Comparison of ENCODE assay signal across 29 cellular contexts in genomic region chr13:97905517-97905916, GRCh38.
"Had no signal": no experiment of that assay in that cellular context is flagged by ENCODE, and none has a peak within 500 bp of the region (broad histone marks: within the 10 kb centered on the region; RNA-seq: fewer than 3 reads in every experiment).

No MANE protein-coding gene starts in this region.

- ATAC-seq: activated T-helper 17 cell treated with anti-CD3 and anti-CD28 coated beads, Interleukin-2, amount 50 U/mL, for 72 hours; Panc1; Right ventricle myocardium inferior; T-cell had no signal

- H3K36me3 Mint-ChIP-seq: activated CD4-positive, alpha-beta memory T cell treated with anti-CD3 and anti-CD28 coated beads for 36 hours; activated naive CD8-positive, alpha-beta T cell; brain; T-cell had no signal

- H3K27me3 ChIP-seq: ascending aorta, MG63 had no signal

- DNase-seq: activated CD4-positive, alpha-beta memory T cell treated with anti-CD3 and anti-CD28 coated beads for 36 hours; activated CD4-positive, alpha-beta T cell treated with anti-CD3 and anti-CD28 coated beads, Interleukin-2, amount 10 ng/mL, durations not matched to agents 7 days and 5 days; activated CD4-positive, CD25-positive, alpha-beta regulatory T cell; activated gamma-delta T cell; activated naive CD4-positive, alpha-beta T cell treated with anti-CD3 and anti-CD28 coated beads for 36 hours; activated T-cell treated with anti-CD3 and anti-CD28 coated beads for 4 hours; activated T-cell treated with anti-CD3 and anti-CD28 coated beads, Interleukin-2, amount 50 U/mL, for 48 hours; MG63; NCI-H1105; NCI-H1436; NCI-H1694 treated with DMSO at 0.1 percent for 48 hours; NCI-H2029 treated with DMSO at 0.1 percent for 48 hours; NCI-H345; NCI-H510A; NCI-H526 treated with DMSO at 0.1 percent for 48 hours; NK-92 treated with Interleukin-12 subunit alpha and Interleukin-12 subunit beta, amount 100 ng/mL, for 24 hours; OCI-M1; RPMI8226; T-cell; T-helper 2 cell; T1000 had no signal

- H3K4me3 Mint-ChIP-seq: activated CD4-positive, alpha-beta memory T cell treated with anti-CD3 and anti-CD28 coated beads for 36 hours; activated CD4-positive, alpha-beta T cell treated with anti-CD3 and anti-CD28 coated beads, Interleukin-2, amount 10 ng/mL, durations not matched to agents 7 days and 5 days; activated naive CD4-positive, alpha-beta T cell treated with anti-CD3 and anti-CD28 coated beads for 36 hours; activated naive CD8-positive, alpha-beta T cell; activated T-helper 17 cell treated with anti-CD3 and anti-CD28 coated beads, Interleukin-2, amount 50 U/mL, for 72 hours; brain; central memory CD8-positive, alpha-beta T cell; T-cell had no signal

- H3K27ac ChIP-seq: ascending aorta, SK-N-MC had no signal

- H3K4me1 Mint-ChIP-seq: activated CD4-positive, alpha-beta T cell treated with anti-CD3 and anti-CD28 coated beads, Interleukin-2, amount 10 ng/mL, durations not matched to agents 7 days and 5 days; activated T-helper 17 cell treated with anti-CD3 and anti-CD28 coated beads, Interleukin-2, amount 50 U/mL, for 72 hours; brain; central memory CD8-positive, alpha-beta T cell; T-cell had no signal

- H3K36me3 ChIP-seq: ascending aorta, MG63 had no signal

- H3K27ac Mint-ChIP-seq: activated CD4-positive, alpha-beta memory T cell treated with anti-CD3 and anti-CD28 coated beads for 36 hours; activated CD4-positive, alpha-beta T cell treated with anti-CD3 and anti-CD28 coated beads, Interleukin-2, amount 10 ng/mL, durations not matched to agents 7 days and 5 days; activated naive CD4-positive, alpha-beta T cell treated with anti-CD3 and anti-CD28 coated beads for 36 hours; activated naive CD8-positive, alpha-beta T cell; activated T-helper 17 cell treated with anti-CD3 and anti-CD28 coated beads, Interleukin-2, amount 50 U/mL, for 72 hours; brain; T-cell had no signal

- H3K9me3 Mint-ChIP-seq: activated CD4-positive, alpha-beta memory T cell treated with anti-CD3 and anti-CD28 coated beads for 36 hours; activated CD4-positive, alpha-beta T cell treated with anti-CD3 and anti-CD28 coated beads, Interleukin-2, amount 10 ng/mL, durations not matched to agents 7 days and 5 days; activated naive CD4-positive, alpha-beta T cell treated with anti-CD3 and anti-CD28 coated beads for 36 hours; activated T-helper 17 cell treated with anti-CD3 and anti-CD28 coated beads, Interleukin-2, amount 50 U/mL, for 72 hours; central memory CD8-positive, alpha-beta T cell had no signal

- H3K9me3 ChIP-seq: ascending aorta, MG63 had no signal

- H3K4me1 ChIP-seq: ascending aorta had no signal

- H3K4me3 ChIP-seq: ascending aorta, MG63, SK-N-MC had no signal
